ENCODE assay signal across 1 cellular context in the genomic region with DNA sequence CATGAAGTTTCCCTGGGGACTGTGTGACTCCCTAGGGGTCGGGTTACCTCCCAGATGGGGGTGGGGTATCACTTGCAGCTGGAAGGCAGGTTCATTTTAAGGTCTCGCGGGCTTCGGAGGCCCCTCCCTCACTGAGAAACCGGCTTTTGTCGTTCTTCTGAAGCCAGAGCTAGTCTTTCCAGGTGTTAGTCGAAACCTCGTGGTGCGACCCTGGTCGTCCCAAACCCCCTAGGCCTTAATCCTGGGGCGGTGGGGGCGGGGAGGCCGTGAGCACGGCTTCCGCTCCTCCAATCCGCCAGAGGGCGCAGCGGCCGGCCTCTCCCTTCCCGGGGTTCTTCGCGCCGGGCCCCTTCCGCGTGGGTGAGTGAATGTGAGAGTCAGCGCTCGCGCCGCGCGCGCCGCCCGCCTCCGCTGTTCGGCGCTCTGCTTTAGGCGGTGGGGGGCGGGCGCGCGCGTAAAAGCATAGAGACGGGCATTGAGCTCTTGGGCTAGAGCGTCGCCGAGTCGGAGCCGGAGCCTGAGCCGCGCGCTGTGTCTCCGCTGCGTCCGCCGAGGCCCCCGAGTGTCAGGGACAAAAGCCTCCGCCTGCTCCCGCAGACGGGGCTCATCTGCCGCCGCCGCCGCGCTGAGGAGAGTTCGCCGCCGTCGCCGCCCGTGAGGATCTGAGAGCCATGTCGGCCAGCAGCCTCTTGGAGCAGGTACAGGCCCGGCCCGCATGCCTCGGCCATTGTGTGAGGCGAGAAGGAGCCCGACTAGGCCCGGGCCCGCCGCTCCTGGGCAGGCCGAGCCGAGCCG.
TF ChIP-seq lines count a peak whose summit lies in the region.

A gene (plus strand): TSS at position 491 of the 795 bp plus-strand sequence. CDS start 181 bp downstream, at position 672.

TF ChIP-seq in HepG2, 621 proteins besides CTCF, POLR2A, EP300 and RAD21 (continued from another document and continues in another):
- no peak for TF ChIP-seq MAFG (CRISPR knock-in tag; IDR thresholded peaks at IDR 0.05)
- TF ChIP-seq, protein P1, sequence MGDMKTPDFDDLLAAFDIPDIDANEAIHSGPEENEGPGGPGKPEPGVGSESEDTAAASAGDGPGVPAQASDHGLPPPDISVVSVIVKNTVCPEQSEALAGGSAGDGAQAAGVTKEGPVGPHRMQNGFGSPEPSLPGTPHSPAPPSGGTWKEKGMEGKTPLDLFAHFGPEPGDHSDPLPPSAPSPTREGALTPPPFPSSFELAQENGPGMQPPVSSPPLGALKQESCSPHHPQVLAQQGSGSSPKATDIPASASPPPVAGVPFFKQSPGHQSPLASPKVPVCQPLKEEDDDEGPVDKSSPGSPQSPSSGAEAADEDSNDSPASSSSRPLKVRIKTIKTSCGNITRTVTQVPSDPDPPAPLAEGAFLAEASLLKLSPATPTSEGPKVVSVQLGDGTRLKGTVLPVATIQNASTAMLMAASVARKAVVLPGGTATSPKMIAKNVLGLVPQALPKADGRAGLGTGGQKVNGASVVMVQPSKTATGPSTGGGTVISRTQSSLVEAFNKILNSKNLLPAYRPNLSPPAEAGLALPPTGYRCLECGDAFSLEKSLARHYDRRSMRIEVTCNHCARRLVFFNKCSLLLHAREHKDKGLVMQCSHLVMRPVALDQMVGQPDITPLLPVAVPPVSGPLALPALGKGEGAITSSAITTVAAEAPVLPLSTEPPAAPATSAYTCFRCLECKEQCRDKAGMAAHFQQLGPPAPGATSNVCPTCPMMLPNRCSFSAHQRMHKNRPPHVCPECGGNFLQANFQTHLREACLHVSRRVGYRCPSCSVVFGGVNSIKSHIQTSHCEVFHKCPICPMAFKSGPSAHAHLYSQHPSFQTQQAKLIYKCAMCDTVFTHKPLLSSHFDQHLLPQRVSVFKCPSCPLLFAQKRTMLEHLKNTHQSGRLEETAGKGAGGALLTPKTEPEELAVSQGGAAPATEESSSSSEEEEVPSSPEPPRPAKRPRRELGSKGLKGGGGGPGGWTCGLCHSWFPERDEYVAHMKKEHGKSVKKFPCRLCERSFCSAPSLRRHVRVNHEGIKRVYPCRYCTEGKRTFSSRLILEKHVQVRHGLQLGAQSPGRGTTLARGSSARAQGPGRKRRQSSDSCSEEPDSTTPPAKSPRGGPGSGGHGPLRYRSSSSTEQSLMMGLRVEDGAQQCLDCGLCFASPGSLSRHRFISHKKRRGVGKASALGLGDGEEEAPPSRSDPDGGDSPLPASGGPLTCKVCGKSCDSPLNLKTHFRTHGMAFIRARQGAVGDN (CRISPR knock-in tag; IDR thresholded peaks at IDR 0.05): peak; percentile 92
- TF ChIP-seq, protein P2, sequence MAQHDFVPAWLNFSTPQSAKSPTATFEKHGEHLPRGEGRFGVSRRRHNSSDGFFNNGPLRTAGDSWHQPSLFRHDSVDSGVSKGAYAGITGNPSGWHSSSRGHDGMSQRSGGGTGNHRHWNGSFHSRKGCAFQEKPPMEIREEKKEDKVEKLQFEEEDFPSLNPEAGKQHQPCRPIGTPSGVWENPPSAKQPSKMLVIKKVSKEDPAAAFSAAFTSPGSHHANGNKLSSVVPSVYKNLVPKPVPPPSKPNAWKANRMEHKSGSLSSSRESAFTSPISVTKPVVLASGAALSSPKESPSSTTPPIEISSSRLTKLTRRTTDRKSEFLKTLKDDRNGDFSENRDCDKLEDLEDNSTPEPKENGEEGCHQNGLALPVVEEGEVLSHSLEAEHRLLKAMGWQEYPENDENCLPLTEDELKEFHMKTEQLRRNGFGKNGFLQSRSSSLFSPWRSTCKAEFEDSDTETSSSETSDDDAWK (CRISPR knock-in tag; IDR thresholded peaks at IDR 0.05): no peak
- TF ChIP-seq ZFP90 (CRISPR knock-in tag; IDR thresholded peaks at IDR 0.05; ENCODE audit: borderline replicate concordance): no peak; the same call in 1 of the 2 replicates
- 0 out of 2 replicates have a peak, but pooled peaks have one; percentile 15 for TF ChIP-seq ZNF850 (CRISPR knock-in tag; conservative IDR thresholded peaks at IDR 0.05)
- TF ChIP-seq RBM22 (optimal IDR thresholded peaks at IDR 0.05; ENCODE audit: low read length): no peak
- TF ChIP-seq TRIM24 (CRISPR knock-in tag; IDR thresholded peaks at IDR 0.05): no peak
- no peak for TF ChIP-seq ZNF101 (CRISPR knock-in tag; IDR thresholded peaks at IDR 0.05; ENCODE audit: borderline replicate concordance, low read depth)
- peak; percentile 97 for TF ChIP-seq PRPF4 (IDR thresholded peaks at IDR 0.05; ENCODE audit: low read depth, low read length, poor library complexity, severe bottlenecking)
- TF ChIP-seq, protein P3, sequence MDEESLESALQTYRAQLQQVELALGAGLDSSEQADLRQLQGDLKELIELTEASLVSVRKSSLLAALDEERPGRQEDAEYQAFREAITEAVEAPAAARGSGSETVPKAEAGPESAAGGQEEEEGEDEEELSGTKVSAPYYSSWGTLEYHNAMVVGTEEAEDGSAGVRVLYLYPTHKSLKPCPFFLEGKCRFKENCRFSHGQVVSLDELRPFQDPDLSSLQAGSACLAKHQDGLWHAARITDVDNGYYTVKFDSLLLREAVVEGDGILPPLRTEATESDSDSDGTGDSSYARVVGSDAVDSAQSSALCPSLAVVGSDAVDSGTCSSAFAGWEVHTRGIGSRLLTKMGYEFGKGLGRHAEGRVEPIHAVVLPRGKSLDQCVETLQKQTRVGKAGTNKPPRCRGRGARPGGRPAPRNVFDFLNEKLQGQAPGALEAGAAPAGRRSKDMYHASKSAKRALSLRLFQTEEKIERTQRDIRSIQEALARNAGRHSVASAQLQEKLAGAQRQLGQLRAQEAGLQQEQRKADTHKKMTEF (CRISPR knock-in tag; IDR thresholded peaks at IDR 0.05): peak; percentile 94
- TF ChIP-seq ZNF607 (CRISPR knock-in tag; IDR thresholded peaks at IDR 0.05; ENCODE audit: borderline replicate concordance): no peak; the same call in 1 of the 2 replicates
- TF ChIP-seq ZC3H13 (CRISPR knock-in tag; IDR thresholded peaks at IDR 0.05): peak; percentile 61; the same call in 1 of the 2 replicates
- TF ChIP-seq CC2D1A (CRISPR knock-in tag; IDR thresholded peaks at IDR 0.05): no peak
- TF ChIP-seq, protein P4, sequence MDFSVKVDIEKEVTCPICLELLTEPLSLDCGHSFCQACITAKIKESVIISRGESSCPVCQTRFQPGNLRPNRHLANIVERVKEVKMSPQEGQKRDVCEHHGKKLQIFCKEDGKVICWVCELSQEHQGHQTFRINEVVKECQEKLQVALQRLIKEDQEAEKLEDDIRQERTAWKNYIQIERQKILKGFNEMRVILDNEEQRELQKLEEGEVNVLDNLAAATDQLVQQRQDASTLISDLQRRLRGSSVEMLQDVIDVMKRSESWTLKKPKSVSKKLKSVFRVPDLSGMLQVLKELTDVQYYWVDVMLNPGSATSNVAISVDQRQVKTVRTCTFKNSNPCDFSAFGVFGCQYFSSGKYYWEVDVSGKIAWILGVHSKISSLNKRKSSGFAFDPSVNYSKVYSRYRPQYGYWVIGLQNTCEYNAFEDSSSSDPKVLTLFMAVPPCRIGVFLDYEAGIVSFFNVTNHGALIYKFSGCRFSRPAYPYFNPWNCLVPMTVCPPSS (IDR thresholded peaks at IDR 0.05): no peak
- peak; percentile 95 for TF ChIP-seq ZNF788 (CRISPR knock-in tag; IDR thresholded peaks at IDR 0.05; ENCODE audit: borderline replicate concordance)
- no peak for TF ChIP-seq SNRNP70 (IDR thresholded peaks at IDR 0.05; ENCODE audit: low read depth, low read length)
- peak; percentile 56; the same call in 1 of the 2 replicates for TF ChIP-seq ZNF292 (CRISPR knock-in tag; IDR thresholded peaks at IDR 0.05; ENCODE audit: borderline replicate concordance, low read depth)
- TF ChIP-seq, protein P5, sequence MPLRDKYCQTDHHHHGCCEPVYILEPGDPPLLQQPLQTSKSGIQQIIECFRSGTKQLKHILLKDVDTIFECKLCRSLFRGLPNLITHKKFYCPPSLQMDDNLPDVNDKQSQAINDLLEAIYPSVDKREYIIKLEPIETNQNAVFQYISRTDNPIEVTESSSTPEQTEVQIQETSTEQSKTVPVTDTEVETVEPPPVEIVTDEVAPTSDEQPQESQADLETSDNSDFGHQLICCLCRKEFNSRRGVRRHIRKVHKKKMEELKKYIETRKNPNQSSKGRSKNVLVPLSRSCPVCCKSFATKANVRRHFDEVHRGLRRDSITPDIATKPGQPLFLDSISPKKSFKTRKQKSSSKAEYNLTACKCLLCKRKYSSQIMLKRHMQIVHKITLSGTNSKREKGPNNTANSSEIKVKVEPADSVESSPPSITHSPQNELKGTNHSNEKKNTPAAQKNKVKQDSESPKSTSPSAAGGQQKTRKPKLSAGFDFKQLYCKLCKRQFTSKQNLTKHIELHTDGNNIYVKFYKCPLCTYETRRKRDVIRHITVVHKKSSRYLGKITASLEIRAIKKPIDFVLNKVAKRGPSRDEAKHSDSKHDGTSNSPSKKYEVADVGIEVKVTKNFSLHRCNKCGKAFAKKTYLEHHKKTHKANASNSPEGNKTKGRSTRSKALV (CRISPR knock-in tag; IDR thresholded peaks at IDR 0.05): peak; percentile 48; the same call in 1 of the 2 replicates
- no peak; the same call in 1 of the 2 replicates for TF ChIP-seq ZNF792 (CRISPR knock-in tag; IDR thresholded peaks at IDR 0.05)
- TF ChIP-seq RBM39 (IDR thresholded peaks at IDR 0.05; ENCODE audit: low read depth, low read length, poor library complexity, severe bottlenecking): peak; percentile 96
- peak; percentile 86; the same call in 1 of the 2 replicates for TF ChIP-seq SIN3A (IDR thresholded peaks at IDR 0.05; ENCODE audit: borderline replicate concordance, low read depth, low read length)
- no peak for TF ChIP-seq ZNF674 (CRISPR knock-in tag; IDR thresholded peaks at IDR 0.05; ENCODE audit: low read depth)
- TF ChIP-seq, protein P6, sequence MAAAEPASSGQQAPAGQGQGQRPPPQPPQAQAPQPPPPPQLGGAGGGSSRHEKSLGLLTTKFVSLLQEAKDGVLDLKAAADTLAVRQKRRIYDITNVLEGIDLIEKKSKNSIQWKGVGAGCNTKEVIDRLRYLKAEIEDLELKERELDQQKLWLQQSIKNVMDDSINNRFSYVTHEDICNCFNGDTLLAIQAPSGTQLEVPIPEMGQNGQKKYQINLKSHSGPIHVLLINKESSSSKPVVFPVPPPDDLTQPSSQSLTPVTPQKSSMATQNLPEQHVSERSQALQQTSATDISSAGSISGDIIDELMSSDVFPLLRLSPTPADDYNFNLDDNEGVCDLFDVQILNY (CRISPR knock-in tag; conservative IDR thresholded peaks at IDR 0.05): peak; percentile 67
- TF ChIP-seq KAT8 (CRISPR knock-in tag; IDR thresholded peaks at IDR 0.05): peak; percentile 95
- peak; percentile 88 for TF ChIP-seq DMAP1 (CRISPR knock-in tag; IDR thresholded peaks at IDR 0.05)
- no peak for TF ChIP-seq ZNF337 (CRISPR knock-in tag; IDR thresholded peaks at IDR 0.05; ENCODE audit: borderline replicate concordance, low read depth)
- TF ChIP-seq, protein P7, sequence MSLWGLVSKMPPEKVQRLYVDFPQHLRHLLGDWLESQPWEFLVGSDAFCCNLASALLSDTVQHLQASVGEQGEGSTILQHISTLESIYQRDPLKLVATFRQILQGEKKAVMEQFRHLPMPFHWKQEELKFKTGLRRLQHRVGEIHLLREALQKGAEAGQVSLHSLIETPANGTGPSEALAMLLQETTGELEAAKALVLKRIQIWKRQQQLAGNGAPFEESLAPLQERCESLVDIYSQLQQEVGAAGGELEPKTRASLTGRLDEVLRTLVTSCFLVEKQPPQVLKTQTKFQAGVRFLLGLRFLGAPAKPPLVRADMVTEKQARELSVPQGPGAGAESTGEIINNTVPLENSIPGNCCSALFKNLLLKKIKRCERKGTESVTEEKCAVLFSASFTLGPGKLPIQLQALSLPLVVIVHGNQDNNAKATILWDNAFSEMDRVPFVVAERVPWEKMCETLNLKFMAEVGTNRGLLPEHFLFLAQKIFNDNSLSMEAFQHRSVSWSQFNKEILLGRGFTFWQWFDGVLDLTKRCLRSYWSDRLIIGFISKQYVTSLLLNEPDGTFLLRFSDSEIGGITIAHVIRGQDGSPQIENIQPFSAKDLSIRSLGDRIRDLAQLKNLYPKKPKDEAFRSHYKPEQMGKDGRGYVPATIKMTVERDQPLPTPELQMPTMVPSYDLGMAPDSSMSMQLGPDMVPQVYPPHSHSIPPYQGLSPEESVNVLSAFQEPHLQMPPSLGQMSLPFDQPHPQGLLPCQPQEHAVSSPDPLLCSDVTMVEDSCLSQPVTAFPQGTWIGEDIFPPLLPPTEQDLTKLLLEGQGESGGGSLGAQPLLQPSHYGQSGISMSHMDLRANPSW (CRISPR knock-in tag; IDR thresholded peaks at IDR 0.05; ENCODE audit: borderline replicate concordance): peak; percentile 95
- TF ChIP-seq HMG20B (CRISPR knock-in tag; conservative IDR thresholded peaks at IDR 0.05): peak; percentile 75; the same call in 1 of the 2 replicates
- TF ChIP-seq, protein P8, sequence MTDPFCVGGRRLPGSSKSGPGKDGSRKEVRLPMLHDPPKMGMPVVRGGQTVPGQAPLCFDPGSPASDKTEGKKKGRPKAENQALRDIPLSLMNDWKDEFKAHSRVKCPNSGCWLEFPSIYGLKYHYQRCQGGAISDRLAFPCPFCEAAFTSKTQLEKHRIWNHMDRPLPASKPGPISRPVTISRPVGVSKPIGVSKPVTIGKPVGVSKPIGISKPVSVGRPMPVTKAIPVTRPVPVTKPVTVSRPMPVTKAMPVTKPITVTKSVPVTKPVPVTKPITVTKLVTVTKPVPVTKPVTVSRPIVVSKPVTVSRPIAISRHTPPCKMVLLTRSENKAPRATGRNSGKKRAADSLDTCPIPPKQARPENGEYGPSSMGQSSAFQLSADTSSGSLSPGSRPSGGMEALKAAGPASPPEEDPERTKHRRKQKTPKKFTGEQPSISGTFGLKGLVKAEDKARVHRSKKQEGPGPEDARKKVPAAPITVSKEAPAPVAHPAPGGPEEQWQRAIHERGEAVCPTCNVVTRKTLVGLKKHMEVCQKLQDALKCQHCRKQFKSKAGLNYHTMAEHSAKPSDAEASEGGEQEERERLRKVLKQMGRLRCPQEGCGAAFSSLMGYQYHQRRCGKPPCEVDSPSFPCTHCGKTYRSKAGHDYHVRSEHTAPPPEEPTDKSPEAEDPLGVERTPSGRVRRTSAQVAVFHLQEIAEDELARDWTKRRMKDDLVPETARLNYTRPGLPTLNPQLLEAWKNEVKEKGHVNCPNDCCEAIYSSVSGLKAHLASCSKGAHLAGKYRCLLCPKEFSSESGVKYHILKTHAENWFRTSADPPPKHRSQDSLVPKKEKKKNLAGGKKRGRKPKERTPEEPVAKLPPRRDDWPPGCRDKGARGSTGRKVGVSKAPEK (CRISPR knock-in tag; IDR thresholded peaks at IDR 0.05; ENCODE audit: borderline replicate concordance): no peak
- no peak; the same call in 1 of the 2 replicates for TF ChIP-seq ZNF3 (CRISPR knock-in tag; IDR thresholded peaks at IDR 0.05)
- peak; percentile 93 for TF ChIP-seq ZNF205 (CRISPR knock-in tag; IDR thresholded peaks at IDR 0.05)
- 0 out of 2 replicates have a peak, but pooled peaks have one; percentile 43 for TF ChIP-seq ZNF891 (CRISPR knock-in tag; IDR thresholded peaks at IDR 0.05)
- no peak for TF ChIP-seq NBN (conservative IDR thresholded peaks at IDR 0.05)
- TF ChIP-seq, protein P9, sequence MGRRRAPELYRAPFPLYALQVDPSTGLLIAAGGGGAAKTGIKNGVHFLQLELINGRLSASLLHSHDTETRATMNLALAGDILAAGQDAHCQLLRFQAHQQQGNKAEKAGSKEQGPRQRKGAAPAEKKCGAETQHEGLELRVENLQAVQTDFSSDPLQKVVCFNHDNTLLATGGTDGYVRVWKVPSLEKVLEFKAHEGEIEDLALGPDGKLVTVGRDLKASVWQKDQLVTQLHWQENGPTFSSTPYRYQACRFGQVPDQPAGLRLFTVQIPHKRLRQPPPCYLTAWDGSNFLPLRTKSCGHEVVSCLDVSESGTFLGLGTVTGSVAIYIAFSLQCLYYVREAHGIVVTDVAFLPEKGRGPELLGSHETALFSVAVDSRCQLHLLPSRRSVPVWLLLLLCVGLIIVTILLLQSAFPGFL (CRISPR knock-in tag; IDR thresholded peaks at IDR 0.05): no peak
- no peak for TF ChIP-seq ZNF468 (CRISPR knock-in tag; IDR thresholded peaks at IDR 0.05)
- peak; percentile 96 for TF ChIP-seq PHF21A (CRISPR knock-in tag; IDR thresholded peaks at IDR 0.05)
- TF ChIP-seq ZNF616 (CRISPR knock-in tag; IDR thresholded peaks at IDR 0.05; ENCODE audit: low read depth): 0 out of 2 replicates have a peak, but pooled peaks have one; percentile 59
- TF ChIP-seq ZC3H4 (CRISPR knock-in tag; IDR thresholded peaks at IDR 0.05; ENCODE audit: borderline replicate concordance): no peak
- TF ChIP-seq ATRX (CRISPR knock-in tag; IDR thresholded peaks at IDR 0.05; ENCODE audit: borderline replicate concordance): no peak
